ENCODE assay signal across 7 cellular contexts in the genomic region with DNA sequence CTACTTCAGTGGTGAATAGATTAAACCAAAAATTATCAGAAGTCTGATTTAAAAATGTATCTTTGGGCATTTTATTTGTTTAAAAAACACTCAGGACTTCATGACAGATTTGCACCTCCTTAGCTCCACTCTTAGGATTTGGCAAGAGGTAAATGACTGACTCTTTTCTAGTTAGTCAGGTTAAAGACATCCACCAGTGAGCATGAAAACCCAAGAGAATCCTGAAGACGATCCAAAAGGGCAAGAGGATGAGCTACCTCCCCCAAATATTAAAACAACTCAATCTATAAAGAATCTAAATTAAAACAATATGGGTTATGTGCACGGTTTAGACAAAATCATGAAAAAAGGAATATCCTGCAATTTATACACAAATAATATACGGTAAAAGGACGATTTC.
"Had no signal": no experiment of that assay in that cellular context is flagged by ENCODE, and none has a peak within 500 bp of the region (broad histone marks: within the 10 kb centered on the region; RNA-seq: fewer than 3 reads in every experiment).

No MANE protein-coding gene starts in this region.

- H3K27ac ChIP-seq: KMS-11 had no signal

- H3K4me3 Mint-ChIP-seq: GM23338, H9, IgD-negative memory B cell had no signal

- H3K27me3 Mint-ChIP-seq: IgD-negative memory B cell had no signal

- H3K27ac Mint-ChIP-seq: GM23338, H9, IgD-negative memory B cell had no signal

- H3K36me3 Mint-ChIP-seq: IgD-negative memory B cell had no signal

- H3K4me2 ChIP-seq: GM23338, KMS-11 had no signal

- DNase-seq: H9, HCEC 1CT, KBM-7 had no signal

- H3K4me3 ChIP-seq: GM23338 had no signal

- H2AFZ ChIP-seq: GM23338 had no signal

- ATAC-seq: GM23338, HepG2 had no signal

- H3K9ac ChIP-seq: KMS-11 had no signal

- H3K9me3 Mint-ChIP-seq: GM23338 had no signal
